In the genomic region with DNA sequence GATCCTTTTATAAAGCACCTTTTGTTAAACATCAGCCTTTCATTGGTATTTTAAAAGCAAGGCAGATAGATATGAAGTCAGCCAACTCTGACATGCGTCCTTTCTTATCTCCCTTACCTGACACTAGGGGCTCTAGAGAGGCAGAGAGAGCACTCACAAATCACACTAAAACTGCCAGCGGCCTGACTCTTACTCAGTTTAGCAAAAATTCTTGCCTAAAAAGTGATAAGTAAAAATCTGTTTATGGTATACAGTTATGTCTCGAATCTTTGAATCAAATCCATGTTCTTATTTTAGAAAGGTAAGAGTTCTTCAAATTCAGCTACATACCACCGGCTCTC, we compare ENCODE assay signal across 1 cellular context.
TF ChIP-seq lines count a peak whose summit lies in the region.

No MANE protein-coding gene starts in this region.

TF ChIP-seq in GM23338, 12 proteins besides CTCF, POLR2A, EP300 and RAD21 (continued from another document):
- TF ChIP-seq, protein P1, sequence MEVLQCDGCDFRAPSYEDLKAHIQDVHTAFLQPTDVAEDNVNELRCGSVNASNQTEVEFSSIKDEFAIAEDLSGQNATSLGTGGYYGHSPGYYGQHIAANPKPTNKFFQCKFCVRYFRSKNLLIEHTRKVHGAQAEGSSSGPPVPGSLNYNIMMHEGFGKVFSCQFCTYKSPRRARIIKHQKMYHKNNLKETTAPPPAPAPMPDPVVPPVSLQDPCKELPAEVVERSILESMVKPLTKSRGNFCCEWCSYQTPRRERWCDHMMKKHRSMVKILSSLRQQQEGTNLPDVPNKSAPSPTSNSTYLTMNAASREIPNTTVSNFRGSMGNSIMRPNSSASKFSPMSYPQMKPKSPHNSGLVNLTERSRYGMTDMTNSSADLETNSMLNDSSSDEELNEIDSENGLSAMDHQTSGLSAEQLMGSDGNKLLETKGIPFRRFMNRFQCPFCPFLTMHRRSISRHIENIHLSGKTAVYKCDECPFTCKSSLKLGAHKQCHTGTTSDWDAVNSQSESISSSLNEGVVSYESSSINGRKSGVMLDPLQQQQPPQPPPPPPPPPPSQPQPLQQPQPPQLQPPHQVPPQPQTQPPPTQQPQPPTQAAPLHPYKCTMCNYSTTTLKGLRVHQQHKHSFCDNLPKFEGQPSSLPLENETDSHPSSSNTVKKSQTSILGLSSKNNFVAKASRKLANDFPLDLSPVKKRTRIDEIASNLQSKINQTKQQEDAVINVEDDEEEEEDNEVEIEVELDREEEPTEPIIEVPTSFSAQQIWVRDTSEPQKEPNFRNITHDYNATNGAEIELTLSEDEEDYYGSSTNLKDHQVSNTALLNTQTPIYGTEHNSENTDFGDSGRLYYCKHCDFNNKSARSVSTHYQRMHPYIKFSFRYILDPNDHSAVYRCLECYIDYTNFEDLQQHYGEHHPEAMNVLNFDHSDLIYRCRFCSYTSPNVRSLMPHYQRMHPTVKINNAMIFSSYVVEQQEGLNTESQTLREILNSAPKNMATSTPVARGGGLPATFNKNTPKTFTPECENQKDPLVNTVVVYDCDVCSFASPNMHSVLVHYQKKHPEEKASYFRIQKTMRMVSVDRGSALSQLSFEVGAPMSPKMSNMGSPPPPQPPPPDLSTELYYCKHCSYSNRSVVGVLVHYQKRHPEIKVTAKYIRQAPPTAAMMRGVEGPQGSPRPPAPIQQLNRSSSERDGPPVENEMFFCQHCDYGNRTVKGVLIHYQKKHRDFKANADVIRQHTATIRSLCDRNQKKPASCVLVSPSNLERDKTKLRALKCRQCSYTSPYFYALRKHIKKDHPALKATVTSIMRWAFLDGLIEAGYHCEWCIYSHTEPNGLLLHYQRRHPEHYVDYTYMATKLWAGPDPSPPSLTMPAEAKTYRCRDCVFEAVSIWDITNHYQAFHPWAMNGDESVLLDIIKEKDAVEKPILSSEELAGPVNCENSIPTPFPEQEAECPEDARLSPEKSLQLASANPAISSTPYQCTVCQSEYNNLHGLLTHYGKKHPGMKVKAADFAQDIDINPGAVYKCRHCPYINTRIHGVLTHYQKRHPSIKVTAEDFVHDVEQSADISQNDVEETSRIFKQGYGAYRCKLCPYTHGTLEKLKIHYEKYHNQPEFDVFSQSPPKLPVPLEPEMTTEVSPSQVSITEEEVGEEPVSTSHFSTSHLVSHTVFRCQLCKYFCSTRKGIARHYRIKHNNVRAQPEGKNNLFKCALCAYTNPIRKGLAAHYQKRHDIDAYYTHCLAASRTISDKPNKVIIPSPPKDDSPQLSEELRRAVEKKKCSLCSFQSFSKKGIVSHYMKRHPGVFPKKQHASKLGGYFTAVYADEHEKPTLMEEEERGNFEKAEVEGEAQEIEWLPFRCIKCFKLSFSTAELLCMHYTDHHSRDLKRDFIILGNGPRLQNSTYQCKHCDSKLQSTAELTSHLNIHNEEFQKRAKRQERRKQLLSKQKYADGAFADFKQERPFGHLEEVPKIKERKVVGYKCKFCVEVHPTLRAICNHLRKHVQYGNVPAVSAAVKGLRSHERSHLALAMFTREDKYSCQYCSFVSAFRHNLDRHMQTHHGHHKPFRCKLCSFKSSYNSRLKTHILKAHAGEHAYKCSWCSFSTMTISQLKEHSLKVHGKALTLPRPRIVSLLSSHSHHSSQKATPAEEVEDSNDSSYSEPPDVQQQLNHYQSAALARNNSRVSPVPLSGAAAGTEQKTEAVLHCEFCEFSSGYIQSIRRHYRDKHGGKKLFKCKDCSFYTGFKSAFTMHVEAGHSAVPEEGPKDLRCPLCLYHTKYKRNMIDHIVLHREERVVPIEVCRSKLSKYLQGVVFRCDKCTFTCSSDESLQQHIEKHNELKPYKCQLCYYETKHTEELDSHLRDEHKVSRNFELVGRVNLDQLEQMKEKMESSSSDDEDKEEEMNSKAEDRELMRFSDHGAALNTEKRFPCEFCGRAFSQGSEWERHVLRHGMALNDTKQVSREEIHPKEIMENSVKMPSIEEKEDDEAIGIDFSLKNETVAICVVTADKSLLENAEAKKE (CRISPR knock-in tag; IDR thresholded peaks at IDR 0.05): no peak
- TF ChIP-seq STAT1 (IDR thresholded peaks at IDR 0.05; ENCODE audit: unreplicated experiment): no peak
- no peak for TF ChIP-seq ZNF114 (CRISPR knock-in tag; IDR thresholded peaks at IDR 0.05)
- TF ChIP-seq POLR2AphosphoS5 (IDR thresholded peaks at IDR 0.05; ENCODE audit: low read depth): no peak
- no peak for TF ChIP-seq CREB1 (CRISPR knock-in tag; IDR thresholded peaks at IDR 0.05; ENCODE audit: low read depth)
- TF ChIP-seq, protein P2, sequence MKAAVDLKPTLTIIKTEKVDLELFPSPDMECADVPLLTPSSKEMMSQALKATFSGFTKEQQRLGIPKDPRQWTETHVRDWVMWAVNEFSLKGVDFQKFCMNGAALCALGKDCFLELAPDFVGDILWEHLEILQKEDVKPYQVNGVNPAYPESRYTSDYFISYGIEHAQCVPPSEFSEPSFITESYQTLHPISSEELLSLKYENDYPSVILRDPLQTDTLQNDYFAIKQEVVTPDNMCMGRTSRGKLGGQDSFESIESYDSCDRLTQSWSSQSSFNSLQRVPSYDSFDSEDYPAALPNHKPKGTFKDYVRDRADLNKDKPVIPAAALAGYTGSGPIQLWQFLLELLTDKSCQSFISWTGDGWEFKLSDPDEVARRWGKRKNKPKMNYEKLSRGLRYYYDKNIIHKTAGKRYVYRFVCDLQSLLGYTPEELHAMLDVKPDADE (IDR thresholded peaks at IDR 0.05): no peak
- TF ChIP-seq REST (IDR thresholded peaks at IDR 0.05; ENCODE audit: unreplicated experiment): no peak
